In genomic region chr1:44985747-44986359, GRCh38 we compare ENCODE assay signal across 1 cellular context.
TF ChIP-seq lines count a peak whose summit lies in the region.

No MANE protein-coding gene starts in this region.

TF ChIP-seq in HepG2, 621 proteins besides CTCF, POLR2A, EP300 and RAD21 (continues in another document):
- TF ChIP-seq ZNF782 (CRISPR knock-in tag; IDR thresholded peaks at IDR 0.05; ENCODE audit: borderline replicate concordance) (no peak), PAWR (CRISPR knock-in tag; IDR thresholded peaks at IDR 0.05; ENCODE audit: borderline replicate concordance) (no peak), ZNF20 (CRISPR knock-in tag; IDR thresholded peaks at IDR 0.05) (peak; percentile 29; the same call in 1 of the 2 replicates), KLF12 (CRISPR knock-in tag; IDR thresholded peaks at IDR 0.05; ENCODE audit: borderline replicate concordance) (no peak), DNMT3B (CRISPR knock-in tag; conservative IDR thresholded peaks at IDR 0.05) (no peak), ETV5 (CRISPR knock-in tag; IDR thresholded peaks at IDR 0.05; ENCODE audit: borderline replicate concordance) (no peak), MTA1 (CRISPR knock-in tag; IDR thresholded peaks at IDR 0.05; ENCODE audit: borderline replicate concordance) (no peak), MYPOP (CRISPR knock-in tag; IDR thresholded peaks at IDR 0.05) (no peak), ZBTB38 (CRISPR knock-in tag; IDR thresholded peaks at IDR 0.05) (no peak), TOPORS (CRISPR knock-in tag; IDR thresholded peaks at IDR 0.05) (0 out of 2 replicates have a peak, but pooled peaks have one; percentile 20), ZNF121 (CRISPR knock-in tag; IDR thresholded peaks at IDR 0.05) (peak; percentile 98), HCFC1 (IDR thresholded peaks at IDR 0.05; ENCODE audit: low read depth, low read length) (no peak), THAP8 (CRISPR knock-in tag; IDR thresholded peaks at IDR 0.05; ENCODE audit: borderline replicate concordance) (no peak), ZNF687 (CRISPR knock-in tag; IDR thresholded peaks at IDR 0.05) (no peak), SIN3A (IDR thresholded peaks at IDR 0.05; ENCODE audit: borderline replicate concordance, low read depth, low read length) (peak; percentile 53; the same call in 1 of the 2 replicates), ZNF513 (CRISPR knock-in tag; conservative IDR thresholded peaks at IDR 0.05) (no peak), ZNF552 (CRISPR knock-in tag; IDR thresholded peaks at IDR 0.05; ENCODE audit: borderline replicate concordance) (no peak), HNF4G (IDR thresholded peaks at IDR 0.05; ENCODE audit: borderline replicate concordance, low read depth, low read length) (no peak), HNF4G (CRISPR knock-in tag; IDR thresholded peaks at IDR 0.05; ENCODE audit: borderline replicate concordance, low read depth) (no peak), ZSCAN9 (CRISPR knock-in tag; IDR thresholded peaks at IDR 0.05; ENCODE audit: borderline replicate concordance) (0 out of 2 replicates have a peak, but pooled peaks have one; percentile 1), ZNF354B (CRISPR knock-in tag; IDR thresholded peaks at IDR 0.05) (no peak), ZSCAN20 (CRISPR knock-in tag; IDR thresholded peaks at IDR 0.05; ENCODE audit: borderline replicate concordance) (0 out of 2 replicates have a peak, but pooled peaks have one; percentile 13), JARID2 (CRISPR knock-in tag; IDR thresholded peaks at IDR 0.05; ENCODE audit: insufficient replicate concordance) (no peak), MED13 (CRISPR knock-in tag; IDR thresholded peaks at IDR 0.05) (no peak), NBN (conservative IDR thresholded peaks at IDR 0.05) (no peak), HMGXB3 (CRISPR knock-in tag; IDR thresholded peaks at IDR 0.05; ENCODE audit: borderline replicate concordance) (no peak), ZNF816 (CRISPR knock-in tag; IDR thresholded peaks at IDR 0.05; ENCODE audit: borderline replicate concordance) (no peak), ZNF770 (CRISPR knock-in tag; IDR thresholded peaks at IDR 0.05) (no peak), CSRNP2 (CRISPR knock-in tag; conservative IDR thresholded peaks at IDR 0.05; ENCODE audit: low read depth) (no peak), POGK (CRISPR knock-in tag; conservative IDR thresholded peaks at IDR 0.05) (no peak), ZNF646 (CRISPR knock-in tag; IDR thresholded peaks at IDR 0.05) (no peak)
